In genomic region chr5:32613050-32613672, GRCh38 we compare ENCODE assay signal across 8 cellular contexts. TPM values are rescaled to one million over a fixed set of nuclear protein-coding genes. Genes with fewer than 3 reads are reported as not detected.
DNase-seq lines count a peak whose midpoint lies in the region; ATAC-seq and TF ChIP-seq lines count a peak whose summit lies in the region.

No MANE protein-coding gene starts in this region.

- H3K4me3 ChIP-seq in BE2C (ENCODE audit: low read depth, low read length) (no peak overlapping the region), epithelial cell of esophagus (ENCODE audit: low read length) (no peak overlapping the region)

- H3K4me1 ChIP-seq in BE2C: no peaks in the 10 kb centered on the region

- H3K36me3 ChIP-seq in BE2C: no peaks in the 10 kb centered on the region

- DNase-seq in BE2C (peak; percentile 81), HT1080 (ENCODE audit: low read depth) (peak; percentile 68), NOMO-1 treated with dmso at 0.1 percent for 144 hours (lab: John Stamatoyannopoulos, UW; ENCODE audit: unreplicated experiment) (peak; percentile 71), epithelial cell of esophagus (ENCODE audit: low read depth) (peak; percentile 80), myocyte (ENCODE audit: low read depth) (peak; percentile 83)
- DNase-seq in activated CD8-positive, alpha-beta memory T cell treated with anti-CD3 and anti-CD28 coated beads, Interleukin-2, amount 50 U/mL, for 1 hour (ENCODE audit: extremely low read depth): peak; percentile 52
- peak; percentile 77 for DNase-seq in stimulated activated CD8-positive, alpha-beta memory T cell treated with anti-CD3 and anti-CD28 coated beads, Interleukin-7, amount 100 ng/mL, for 24 hours (ENCODE audit: low read depth)

- TF ChIP-seq CTCF in BE2C (IDR thresholded peaks at IDR 0.05; ENCODE audit: low read depth, low read length) (peak; percentile 93), epithelial cell of esophagus (IDR thresholded peaks at IDR 0.05; ENCODE audit: insufficient read depth, low read depth, low read length, missing control alignments) (peak; percentile 95)

- peak; percentile 56 for ATAC-seq in GM19328 (IDR thresholded peaks at IDR 0.05; ENCODE audit: unreplicated experiment)

- H3K27me3 ChIP-seq in BE2C: no peaks in the 10 kb centered on the region

- H3K9me3 ChIP-seq in BE2C: no peaks in the 10 kb centered on the region

RNA-seq across cellular contexts. Expression of gene SUB1, which starts 27.8 kb away (rescaled TPM):
- polyA plus RNA-seq in BE2C (2012; ENCODE audit: insufficient read depth, insufficient read length, low read depth): 149 TPM
- 304 TPM in 2 replicates for total RNA-seq in HT1080 (2014; rRNA removed; shearing (Covaris generic))
- polyA plus RNA-seq in HT1080 (2015; cell fraction: cytosol; rRNA removed): 382 and 466 TPM in 2 replicates
- polyA plus RNA-seq in HT1080 (2015; cell fraction: nucleus; rRNA removed): 234 and 274 TPM in 2 replicates
- total RNA-seq in myocyte: 151 and 317 TPM in 2 replicates
- polyA plus RNA-seq in myocyte (2012): 128 TPM
